ENCODE assay signal across 12 cellular contexts in the genomic region with DNA sequence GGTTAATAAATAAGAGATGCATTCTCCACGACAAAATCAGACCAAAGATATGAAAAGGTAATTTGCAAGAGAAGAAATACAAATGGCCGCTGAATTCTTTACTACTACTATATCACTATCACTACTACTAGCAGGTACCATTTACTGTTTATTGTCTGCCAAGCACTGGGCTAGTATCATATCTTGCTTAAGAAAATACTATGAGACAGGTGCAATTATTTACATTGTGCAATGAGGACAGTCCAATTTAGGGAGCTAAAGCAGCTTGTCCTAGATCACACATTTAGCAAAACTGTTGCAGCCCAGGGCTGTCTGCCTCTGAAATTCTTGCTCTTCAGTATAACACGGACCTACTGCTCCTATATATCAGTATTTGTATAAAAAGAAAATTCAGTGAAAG.
"Had no signal": no experiment of that assay in that cellular context is flagged by ENCODE, and none has a peak within 500 bp of the region (broad histone marks: within the 10 kb centered on the region; RNA-seq: fewer than 3 reads in every experiment).

No MANE protein-coding gene starts in this region.

- DNase-seq: effector CD4-positive, alpha-beta T cell; islet precursor cell; left lung; lower lobe of right lung; natural killer cell; stimulated activated CD4-positive, alpha-beta T cell treated with anti-CD3 and anti-CD28 coated beads, Interleukin-2, amount 100 ng/mL, for 48 hours; stimulated activated naive CD4-positive, alpha-beta T cell treated with Interleukin-2 at 50 U/mL for 16 hours; trophoblast cell had no signal

- ATAC-seq: esophagus mucosa, left lung, lower lobe of right lung, natural killer cell had no signal

- H3K27me3 ChIP-seq: left lung, right atrium auricular region had no signal

- H3K9me3 ChIP-seq: left lung, lower lobe of right lung, right atrium auricular region had no signal

- H3K4me1 ChIP-seq: left lung, lower lobe of right lung had no signal

- H3K27ac ChIP-seq: coronary artery, left lung, lower lobe of right lung, right atrium auricular region had no signal

- H3K4me3 ChIP-seq: coronary artery, left lung, lower lobe of right lung, right atrium auricular region, smooth muscle cell had no signal

- H3K36me3 ChIP-seq: left lung, lower lobe of right lung, right atrium auricular region had no signal
